In the genomic region with DNA sequence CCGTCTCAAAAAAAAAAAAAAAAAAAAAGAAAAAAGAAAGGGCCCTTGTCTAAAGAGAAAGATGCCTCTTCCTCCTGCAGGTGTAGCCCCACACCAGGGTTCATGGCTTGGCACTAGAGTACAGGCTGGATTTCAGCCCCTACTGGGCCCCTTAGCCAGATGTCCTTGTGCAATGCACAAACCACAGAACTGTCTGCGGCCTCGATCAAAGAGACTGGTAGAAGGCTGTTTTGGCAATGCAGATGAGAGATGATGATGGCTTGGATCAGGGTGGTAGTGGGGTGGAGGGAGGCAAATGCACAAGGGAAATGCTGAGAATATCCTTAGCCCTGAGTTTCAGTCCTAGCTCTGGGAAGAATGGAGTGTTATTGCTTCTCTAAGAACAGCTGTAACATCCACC, we compare ENCODE assay signal across 17 cellular contexts. TPM values are rescaled to one million over a fixed set of nuclear protein-coding genes. Genes with fewer than 3 reads are reported as not detected.
DNase-seq lines count a peak whose midpoint lies in the region; FAIRE-seq and TF ChIP-seq lines count a peak whose summit lies in the region.
"Had no signal": no experiment of that assay in that cellular context is flagged by ENCODE, and none has a peak within 500 bp of the region (broad histone marks: within the 10 kb centered on the region; RNA-seq: fewer than 3 reads in every experiment).

No MANE protein-coding gene starts in this region.

- DNase-seq in GM12891 (ENCODE audit: insufficient read length, low spot score) (no peak), Kasumi-1 (lab: John Stamatoyannopoulos, UW) (peak; percentile 13 to 19), SJCRH30 (peak; percentile 9 to 33), fibroblast of pulmonary artery (ENCODE audit: low read depth) (peak; percentile 4), ACHN (no peak), WERI-Rb-1 (no peak)
- no peak for DNase-seq in CD4-positive, alpha-beta memory T cell
- no peak for DNase-seq in activated CD8-positive, alpha-beta memory T cell treated with anti-CD3 and anti-CD28 coated beads for 24 hours
- DNase-seq: caudate nucleus, esophagus squamous epithelium, hypothalamus, NCI-H1694, NCI-H446, transverse colon had no signal

- H3K36me3 ChIP-seq in SJCRH30 (no peaks in the 10 kb centered on the region), WERI-Rb-1 (no peaks in the 10 kb centered on the region)
- no peaks in the 10 kb centered on the region for H3K36me3 ChIP-seq in CD4-positive, alpha-beta memory T cell (ENCODE audit: insufficient read depth, low read length)
- H3K36me3 ChIP-seq: esophagus squamous epithelium, transverse colon had no signal

- no peak overlapping the region for H3K27ac ChIP-seq in SJCRH30
- no peak overlapping the region for H3K27ac ChIP-seq in WERI-Rb-1
- no peak overlapping the region for H3K27ac ChIP-seq in CD4-positive, alpha-beta memory T cell (ENCODE audit: low read depth, low read length)
- H3K27ac ChIP-seq: esophagus squamous epithelium, transverse colon had no signal

- POLR2A ChIA-PET in CD4-positive, alpha-beta memory T cell (lab: Charles Lee; ENCODE audit: partially characterized antibody): no interaction called here

- no peaks in the 10 kb centered on the region for H3K36me3 Mint-ChIP-seq in CD4-positive, alpha-beta memory T cell
- H3K36me3 Mint-ChIP-seq: mesothelial cell of epicardium; stimulated activated memory B cell treated with anti-CD40 and anti-IgM and Interleukin-4, amounts not matched to agents 10 μg/mL and 1 μg/mL and 100 μg/mL, for 72 hours had no signal

- CTCF ChIA-PET in CD4-positive, alpha-beta memory T cell (lab: Charles Lee; ENCODE audit: partially characterized antibody): no interaction called here

- H3K27ac Mint-ChIP-seq in CD4-positive, alpha-beta memory T cell: no peak overlapping the region
- H3K27ac Mint-ChIP-seq: mesothelial cell of epicardium; stimulated activated memory B cell treated with anti-CD40 and anti-IgM and Interleukin-4, amounts not matched to agents 10 μg/mL and 1 μg/mL and 100 μg/mL, for 72 hours had no signal

- peak; percentile 78 for FAIRE-seq in GM12891 (lab: Jason Lieb, UNC)
- FAIRE-seq: K562 had no signal

- H3K9me3 ChIP-seq in SJCRH30 (replicated peaks) (no peaks in the 10 kb centered on the region), WERI-Rb-1 (ENCODE audit: severe bottlenecking) (no peaks in the 10 kb centered on the region)
- no peaks in the 10 kb centered on the region for H3K9me3 ChIP-seq in CD4-positive, alpha-beta memory T cell (ENCODE audit: control insufficient read depth in 1 of 2, low read length in 2 of 2)
- H3K9me3 ChIP-seq: esophagus squamous epithelium, transverse colon had no signal

- peaks cover 3% of the 10 kb centered on the region; the same call in 1 of the 2 replicates for H3K4me1 ChIP-seq in SJCRH30
- peaks cover 6% of the 10 kb centered on the region for H3K4me1 ChIP-seq in CD4-positive, alpha-beta memory T cell (ENCODE audit: insufficient read depth, low read length)
- H3K4me1 ChIP-seq: esophagus squamous epithelium, transverse colon had no signal

- intact Hi-C loops in CD4-positive, alpha-beta memory T cell (cut with micrococcal nuclease): no loop called here

- peaks cover 7 to 17% (median 8%) of the 10 kb centered on the region in 4 donors for H3K4me1 Mint-ChIP-seq in CD4-positive, alpha-beta memory T cell
- H3K4me1 Mint-ChIP-seq: mesothelial cell of epicardium; stimulated activated memory B cell treated with anti-CD40 and anti-IgM and Interleukin-4, amounts not matched to agents 10 μg/mL and 1 μg/mL and 100 μg/mL, for 72 hours had no signal

- H3K9me3 Mint-ChIP-seq in CD4-positive, alpha-beta memory T cell: no peaks in the 10 kb centered on the region
- H3K9me3 Mint-ChIP-seq: stimulated activated memory B cell treated with anti-CD40 and anti-IgM and Interleukin-4, amounts not matched to agents 10 μg/mL and 1 μg/mL and 100 μg/mL, for 72 hours had no signal

- peak overlapping the region in 1 of 8 donors; percentile 20 for H3K4me3 Mint-ChIP-seq in CD4-positive, alpha-beta memory T cell
- H3K4me3 Mint-ChIP-seq: mesothelial cell of epicardium; stimulated activated memory B cell treated with anti-CD40 and anti-IgM and Interleukin-4, amounts not matched to agents 10 μg/mL and 1 μg/mL and 100 μg/mL, for 72 hours had no signal

- H3K4me3 ChIP-seq in SJCRH30: no peak overlapping the region
- H3K4me3 ChIP-seq in fibroblast of pulmonary artery (replicated peaks; ENCODE audit: low read depth, low read length): no peak overlapping the region
- H3K4me3 ChIP-seq in WERI-Rb-1 (ENCODE audit: low read depth, low read length): no peak overlapping the region
- H3K4me3 ChIP-seq in CD4-positive, alpha-beta memory T cell (ENCODE audit: low read length in 2 of 2): no peak overlapping the region
- H3K4me3 ChIP-seq: esophagus squamous epithelium, K562, transverse colon had no signal

- peaks cover 5 to 16% of the 10 kb centered on the region in 2 donors for H3K27me3 Mint-ChIP-seq in CD4-positive, alpha-beta memory T cell

- H3K27me3 ChIP-seq in SJCRH30 (no peaks in the 10 kb centered on the region), WERI-Rb-1 (ENCODE audit: insufficient read depth, low read depth, severe bottlenecking) (no peaks in the 10 kb centered on the region)
- no peaks in the 10 kb centered on the region for H3K27me3 ChIP-seq in CD4-positive, alpha-beta memory T cell (ENCODE audit: insufficient read depth, low read length)
- H3K27me3 ChIP-seq: esophagus squamous epithelium, transverse colon had no signal

- TF ChIP-seq POLR2A in GM12891 (IDR thresholded peaks at IDR 0.05; ENCODE audit: low read depth, low read length): no peak

- in situ Hi-C loops in ACHN (cut with HindIII; ENCODE audit: low pct_ligation_motif_present, low pct_unique_long_range_greater_than_20kb, low sequenced_read_pairs): no loop called here

- TF ChIP-seq CTCF in fibroblast of pulmonary artery (IDR thresholded peaks at IDR 0.05; ENCODE audit: low read length, missing control alignments): no peak
- no peak for TF ChIP-seq CTCF in WERI-Rb-1 (IDR thresholded peaks at IDR 0.05; ENCODE audit: low read depth, low read length)

TF ChIP-seq in GM12891, 5 proteins besides CTCF, POLR2A, EP300 and RAD21:
- no peak for TF ChIP-seq PAX5 (IDR thresholded peaks at IDR 0.05; ENCODE audit: insufficient read depth, low read length, severe bottlenecking)
- TF ChIP-seq POU2F2 (IDR thresholded peaks at IDR 0.05; ENCODE audit: low read depth, low read length): no peak
- TF ChIP-seq TAF1 (IDR thresholded peaks at IDR 0.05; ENCODE audit: low read depth, low read length): no peak
- no peak for TF ChIP-seq POLR2AphosphoS5 (IDR thresholded peaks at IDR 0.05; ENCODE audit: low read depth, low read length)
- no peak for TF ChIP-seq SPI1 (IDR thresholded peaks at IDR 0.05; ENCODE audit: low read depth, low read length)

RNA-seq across cellular contexts. Expression of a gene that starts 26.5 kb away (rescaled TPM):
- polyA plus RNA-seq in GM12891 (2012; ENCODE audit: low read depth, missing spikeins): 42.8 TPM
- total RNA-seq in SJCRH30 (2014; rRNA removed; shearing (Covaris generic)): 27.8 and 29.1 TPM in 2 replicates
- total RNA-seq in CD4-positive, alpha-beta memory T cell: 10 to 100 TPM; 39.2 to 42.1 TPM
- polyA plus RNA-seq in CD4-positive, alpha-beta memory T cell: 10 to 100 TPM; 65.8 to 78.1 TPM

RNA-seq across cellular contexts. Expression of a gene that starts 55.9 kb away (rescaled TPM):
- polyA plus RNA-seq in GM12891 (2012; ENCODE audit: low read depth, missing spikeins): 0.04 TPM
- 4.3 and 4.7 TPM in 2 replicates for total RNA-seq in SJCRH30 (2014; rRNA removed; shearing (Covaris generic))
- under 1 TPM; 0.64 to 0.81 TPM for total RNA-seq in CD4-positive, alpha-beta memory T cell
- polyA plus RNA-seq in CD4-positive, alpha-beta memory T cell: under 1 TPM; 0.13 to 0.79 TPM

Comparison
In these comparisons a context has a peak if more than half of its experiments do, and no peak if none do; other contexts are left out.
1. DNase-seq: peak in Kasumi-1 (2 of 2), SJCRH30 (2 of 2) and fibroblast of pulmonary artery (single experiment); none in GM12891 (single experiment), ACHN (single experiment), WERI-Rb-1 (single experiment), CD4-positive, alpha-beta memory T cell (0 of 5) and activated CD8-positive, alpha-beta memory T cell treated with anti-CD3 and anti-CD28 coated beads for 24 hours (single experiment).